Comparison of ENCODE assay signal across 8 cellular contexts in the genomic region with DNA sequence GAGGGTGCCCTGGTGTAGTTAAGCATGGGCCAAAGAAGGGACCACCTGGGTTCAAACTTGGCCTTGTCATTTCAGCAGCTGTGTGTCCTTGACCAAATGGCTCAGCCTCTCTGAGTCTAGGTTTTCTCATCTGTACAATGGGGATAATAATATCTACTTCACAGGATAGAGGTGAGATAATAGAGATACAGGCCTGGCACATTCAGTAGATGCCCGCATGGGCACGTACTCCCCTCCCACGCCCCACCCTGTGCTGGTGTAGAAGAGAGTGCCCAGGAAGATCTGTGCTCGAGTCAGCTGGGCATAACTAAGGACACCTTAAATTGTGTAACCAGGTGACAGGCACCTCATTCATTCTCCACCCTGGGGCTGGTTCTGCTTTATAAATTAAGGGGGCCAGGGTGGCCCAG. TPM values are rescaled to one million over a fixed set of nuclear protein-coding genes. Genes with fewer than 3 reads are reported as not detected.
DNase-seq lines count a peak whose midpoint lies in the region; ATAC-seq lines count a peak whose summit lies in the region.

No MANE protein-coding gene starts in this region.

- H3K4me1 Mint-ChIP-seq in natural killer cell treated with Interleukin-12 subunit alpha and Interleukin-12 subunit beta and Interleukin-15 and Interleukin-18, amount 100 ng/mL, for 72 hours (ENCODE audit: low read depth in 2 of 2): peaks cover 41 to 53% of the 10 kb centered on the region in 2 donors

- peak; percentile 1 for ATAC-seq in GM18499 (IDR thresholded peaks at IDR 0.05; ENCODE audit: insufficient read depth, unreplicated experiment)
- peak; percentile 19 for ATAC-seq in HG02642 (IDR thresholded peaks at IDR 0.05; ENCODE audit: poor library complexity, unreplicated experiment)
- peak; percentile 40 to 54 for ATAC-seq in natural killer cell treated with Interleukin-12 subunit alpha and Interleukin-12 subunit beta and Interleukin-15 and Interleukin-18, amount 100 ng/mL, for 72 hours

- H3K9me3 Mint-ChIP-seq in natural killer cell treated with Interleukin-12 subunit alpha and Interleukin-12 subunit beta and Interleukin-15 and Interleukin-18, amount 100 ng/mL, for 72 hours: no peaks in the 10 kb centered on the region

- peak overlapping the region; percentile 97 for H3K4me3 Mint-ChIP-seq in natural killer cell treated with Interleukin-12 subunit alpha and Interleukin-12 subunit beta and Interleukin-15 and Interleukin-18, amount 100 ng/mL, for 72 hours

- H3K27ac Mint-ChIP-seq in natural killer cell treated with Interleukin-12 subunit alpha and Interleukin-12 subunit beta and Interleukin-15 and Interleukin-18, amount 100 ng/mL, for 72 hours: peak overlapping the region; percentile 99 to 100

- peak; percentile 70 for DNase-seq in activated CD8-positive, alpha-beta memory T cell treated with anti-CD3 and anti-CD28 coated beads, Interleukin-2, amount 50 U/mL, for 48 hours
- DNase-seq in natural killer cell treated with Interleukin-12 subunit alpha and Interleukin-12 subunit beta and Interleukin-15 and Interleukin-18, amount 100 ng/mL, for 72 hours (ENCODE audit: low spot score): no peak
- DNase-seq in DMS153 (lab: John Stamatoyannopoulos, UW): no peak
- no peak for DNase-seq in NCI-H1930 (lab: John Stamatoyannopoulos, UW)
- no peak for DNase-seq in DMS 273 treated with DMSO at 0.1 percent for 48 hours (lab: John Stamatoyannopoulos, UW)
- DNase-seq in NCI-H2227 treated with DMSO at 0.1 percent for 48 hours (lab: John Stamatoyannopoulos, UW): no peak

- H3K27me3 Mint-ChIP-seq in natural killer cell treated with Interleukin-12 subunit alpha and Interleukin-12 subunit beta and Interleukin-15 and Interleukin-18, amount 100 ng/mL, for 72 hours: no peaks in the 10 kb centered on the region

- H3K36me3 Mint-ChIP-seq in natural killer cell treated with Interleukin-12 subunit alpha and Interleukin-12 subunit beta and Interleukin-15 and Interleukin-18, amount 100 ng/mL, for 72 hours: no peaks in the 10 kb centered on the region

RNA-seq across cellular contexts. Expression of gene TMEM185B, which starts 8.4 kb away (rescaled TPM):
- 10 to 100 TPM; 27.9 to 33.0 TPM for total RNA-seq in natural killer cell treated with Interleukin-12 subunit alpha and Interleukin-12 subunit beta and Interleukin-15 and Interleukin-18, amount 100 ng/mL, for 72 hours

RNA-seq across cellular contexts. Expression of gene RALB, which starts 21.1 kb away (rescaled TPM):
- total RNA-seq in natural killer cell treated with Interleukin-12 subunit alpha and Interleukin-12 subunit beta and Interleukin-15 and Interleukin-18, amount 100 ng/mL, for 72 hours: 10 to 100 TPM; 40.1 to 43.2 TPM
